ENCODE assay signal across 1 cellular context in genomic region chr7:116468534-116468933, GRCh38.
TF ChIP-seq lines count a peak whose summit lies in the region.

No MANE protein-coding gene starts in this region.

TF ChIP-seq in IMR-90, 13 proteins besides CTCF, POLR2A, EP300 and RAD21 (continued from another document):
- TF ChIP-seq, protein P1, sequence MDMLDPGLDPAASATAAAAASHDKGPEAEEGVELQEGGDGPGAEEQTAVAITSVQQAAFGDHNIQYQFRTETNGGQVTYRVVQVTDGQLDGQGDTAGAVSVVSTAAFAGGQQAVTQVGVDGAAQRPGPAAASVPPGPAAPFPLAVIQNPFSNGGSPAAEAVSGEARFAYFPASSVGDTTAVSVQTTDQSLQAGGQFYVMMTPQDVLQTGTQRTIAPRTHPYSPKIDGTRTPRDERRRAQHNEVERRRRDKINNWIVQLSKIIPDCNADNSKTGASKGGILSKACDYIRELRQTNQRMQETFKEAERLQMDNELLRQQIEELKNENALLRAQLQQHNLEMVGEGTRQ (IDR thresholded peaks at IDR 0.05; ENCODE audit: low read depth, low read length): no peak
- TF ChIP-seq FOS (IDR thresholded peaks at IDR 0.05; ENCODE audit: low read depth, low read length) (no peak), MXI1 (IDR thresholded peaks at IDR 0.05; ENCODE audit: borderline replicate concordance, low read depth, low read length) (no peak), BHLHE40 (IDR thresholded peaks at IDR 0.05; ENCODE audit: low read depth, low read length) (no peak), CHD1 (IDR thresholded peaks at IDR 0.05; ENCODE audit: low read depth, low read length) (no peak), MAZ (IDR thresholded peaks at IDR 0.05; ENCODE audit: borderline replicate concordance, low read depth, low read length) (no peak), CEBPB (IDR thresholded peaks at IDR 0.05; ENCODE audit: low read depth, low read length) (no peak), ELK1 (IDR thresholded peaks at IDR 0.05; ENCODE audit: borderline replicate concordance, low read depth, low read length) (no peak), SMC3 (IDR thresholded peaks at IDR 0.05; ENCODE audit: low read depth, low read length) (no peak)
